ENCODE assay signal across 8 cellular contexts in the genomic region with DNA sequence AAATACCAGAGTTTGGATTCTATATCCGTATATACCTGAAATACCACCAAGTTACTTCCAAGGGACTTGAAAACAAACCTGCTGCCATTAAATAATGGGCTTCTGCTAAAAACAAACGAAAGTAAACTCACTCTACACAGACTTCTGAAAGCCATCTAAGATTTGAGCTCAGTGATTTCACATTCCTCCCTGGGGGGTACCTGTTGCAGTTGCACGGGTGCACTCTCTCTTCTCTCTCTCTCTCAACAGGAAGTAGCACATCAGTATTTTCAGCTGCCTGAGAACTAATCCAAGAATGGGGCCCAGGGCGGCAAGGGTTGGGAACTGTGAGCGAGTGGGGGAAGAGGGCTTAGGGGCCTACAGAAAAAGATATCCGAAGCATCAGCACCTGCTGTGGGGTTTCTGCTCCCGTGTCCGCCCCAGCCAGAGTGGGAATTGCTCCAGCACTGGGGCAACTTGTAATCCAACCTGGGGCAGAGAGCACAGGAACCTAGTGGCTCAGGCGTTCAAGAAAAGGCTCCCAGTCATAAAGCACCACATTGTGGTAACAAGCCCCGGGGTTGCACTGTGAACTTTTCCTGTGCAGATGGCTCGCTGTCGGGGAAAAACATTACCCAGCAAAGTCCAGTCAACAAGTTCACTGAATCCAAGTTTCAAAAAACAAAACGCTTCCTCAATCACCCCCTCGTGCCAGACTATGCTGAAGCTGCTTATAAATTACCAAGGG.
DNase-seq lines count a peak whose midpoint lies in the region; ATAC-seq, FAIRE-seq and TF ChIP-seq lines count a peak whose summit lies in the region.

No MANE protein-coding gene starts in this region.

- H3K27me3 ChIP-seq in OCI-LY1 (ENCODE audit: insufficient read depth, low read length) = no peaks in the 10 kb centered on the region
- no peaks in the 10 kb centered on the region for H3K27me3 ChIP-seq in bronchial epithelial cell (ENCODE audit: control insufficient read depth, insufficient read depth, low read length)
- H3K27me3 ChIP-seq in mesendoderm (ENCODE audit: insufficient read depth, low read length, poor library complexity) = no peaks in the 10 kb centered on the region

- H4K20me1 ChIP-seq in OCI-LY1 (ENCODE audit: insufficient read depth, low read length) = no peaks in the 10 kb centered on the region

- peak; percentile 38 for TF ChIP-seq CTCF in OCI-LY1 (IDR thresholded peaks at IDR 0.05; ENCODE audit: low read length)
- no peak for TF ChIP-seq CTCF in bronchial epithelial cell (IDR thresholded peaks at IDR 0.05; ENCODE audit: insufficient read depth, low read length, severe bottlenecking)

- no peak overlapping the region for H2BK5ac ChIP-seq in mesendoderm (ENCODE audit: low read length)

- H3K4me1 ChIP-seq in OCI-LY1 (ENCODE audit: insufficient read depth, low read length, severe bottlenecking) = peaks cover 69% of the 10 kb centered on the region
- H3K4me1 ChIP-seq in mesendoderm (ENCODE audit: control insufficient read depth, low read depth, low read length) = peaks cover 27% of the 10 kb centered on the region

- no peaks in the 10 kb centered on the region for H3K9me3 ChIP-seq in OCI-LY1 (ENCODE audit: low read length)

- H3K4ac ChIP-seq in mesendoderm (ENCODE audit: low read depth, low read length) = peak overlapping the region; percentile 19

- peak overlapping the region; percentile 42 for H2BK15ac ChIP-seq in mesendoderm (replicated peaks; ENCODE audit: low read depth)

- no peaks in the 10 kb centered on the region for H3K79me2 ChIP-seq in OCI-LY1 (ENCODE audit: insufficient read depth, low read length)
- peaks cover 8% of the 10 kb centered on the region for H3K79me2 ChIP-seq in mesendoderm (ENCODE audit: control insufficient read depth, insufficient read depth, low read length)

- FAIRE-seq in bronchial epithelial cell (lab: Jason Lieb, UNC) (peak; percentile 52), HTR-8/SVneo (lab: Jason Lieb, UNC) (no peak)

- H4K5ac ChIP-seq in mesendoderm (ENCODE audit: low read length) = no peak overlapping the region

- DNase-seq in ACHN (peak; percentile 40), bronchial epithelial cell (ENCODE audit: low read depth) (peak; percentile 35), mesendoderm (peak; percentile 75), CD1c-positive myeloid dendritic cell (ENCODE audit: extremely low spot score) (no peak), HTR-8/SVneo (ENCODE audit: insufficient read length, low spot score) (no peak)

- H3K79me1 ChIP-seq in mesendoderm (ENCODE audit: low read length) = peaks cover 9% of the 10 kb centered on the region

- no CpG with 5 or more reads among the region's 14 CpGs for WGBS in mesendoderm (ENCODE audit: extremely low coverage, insufficient coverage, low lambda C conversion rate)

- H3K56ac ChIP-seq in mesendoderm (ENCODE audit: low read length) = no peak overlapping the region

- H3K9ac ChIP-seq in OCI-LY1 (ENCODE audit: low read length) (peak overlapping the region; percentile 70; the same call in 1 of the 2 replicates), mesendoderm (ENCODE audit: low read length) (no peak overlapping the region)

- H3K36me3 ChIP-seq in OCI-LY1 (ENCODE audit: insufficient read depth, low read length) = no peaks in the 10 kb centered on the region
- H3K36me3 ChIP-seq in bronchial epithelial cell (ENCODE audit: control insufficient read depth, insufficient read depth, low read length) = no peaks in the 10 kb centered on the region
- H3K36me3 ChIP-seq in mesendoderm (ENCODE audit: control insufficient read depth, insufficient read depth, low read length) = no peaks in the 10 kb centered on the region

- H3K4me2 ChIP-seq in OCI-LY1 (ENCODE audit: low read length) (peak overlapping the region; percentile 86), mesendoderm (ENCODE audit: low read length) (no peak overlapping the region)

- H4K8ac ChIP-seq in mesendoderm (ENCODE audit: low read depth, low read length) = no peak overlapping the region

- H3K9me2 ChIP-seq in OCI-LY1 (ENCODE audit: low read depth, low read length) = no peaks in the 10 kb centered on the region

- H3K18ac ChIP-seq in mesendoderm (ENCODE audit: low read length) = no peak overlapping the region

- H3K4me3 ChIP-seq in OCI-LY1 (ENCODE audit: low read depth, low read length, poor library complexity, severe bottlenecking) (peak overlapping the region; percentile 53), bronchial epithelial cell (ENCODE audit: low read depth, low read length) (no peak overlapping the region), mesendoderm (ENCODE audit: low read length) (no peak overlapping the region)

- no peaks in the 10 kb centered on the region for H3F3A ChIP-seq in OCI-LY1 (ENCODE audit: insufficient read depth, low read length)

- H3K27ac ChIP-seq in OCI-LY1 (ENCODE audit: low read depth, low read length, poor library complexity, severe bottlenecking) (peak overlapping the region; percentile 96), mesendoderm (ENCODE audit: low read depth, low read length) (no peak overlapping the region)

- no peak overlapping the region for H2AK5ac ChIP-seq in mesendoderm (ENCODE audit: low read length)

- in situ Hi-C loops in ACHN (cut with HindIII; ENCODE audit: low pct_ligation_motif_present, low pct_unique_long_range_greater_than_20kb, low sequenced_read_pairs) = no loop called here

- no peak overlapping the region for H2AFZ ChIP-seq in OCI-LY1 (ENCODE audit: low read length)

- ATAC-seq in GM18858 (IDR thresholded peaks at IDR 0.05; ENCODE audit: unreplicated experiment) (peak; percentile 84), HG02973 (IDR thresholded peaks at IDR 0.05; ENCODE audit: unreplicated experiment) (peak; percentile 87)

- H3K23ac ChIP-seq in mesendoderm (ENCODE audit: low read length) = no peak overlapping the region

- H2BK120ac ChIP-seq in mesendoderm (ENCODE audit: low read depth, low read length) = no peak overlapping the region

Comparison
In these comparisons a context has a peak if more than half of its experiments do, and no peak if none do; other contexts are left out.
1. DNase-seq: peak in ACHN (single experiment), bronchial epithelial cell (single experiment) and mesendoderm (single experiment); none in CD1c-positive myeloid dendritic cell (single experiment) and HTR-8/SVneo (single experiment).